Comparison of ENCODE assay signal across 17 cellular contexts in the genomic region with DNA sequence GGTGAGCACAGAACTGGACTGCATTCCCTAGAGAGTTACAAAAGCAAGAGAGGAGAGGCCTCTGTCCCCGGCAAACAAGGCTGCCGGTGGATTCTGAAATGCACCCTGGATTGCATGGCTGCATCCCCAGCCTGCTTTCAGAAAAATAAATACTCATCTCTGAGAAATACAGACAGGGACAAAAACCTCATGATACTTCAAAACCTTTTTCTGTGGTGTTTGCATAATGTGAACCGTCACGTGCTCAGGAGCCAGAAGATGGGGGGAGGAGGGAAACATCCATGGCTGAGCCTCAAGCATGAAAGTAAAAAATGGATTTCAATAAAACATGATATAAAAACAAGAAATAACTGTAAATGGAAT.
"Had no signal": no experiment of that assay in that cellular context is flagged by ENCODE, and none has a peak within 500 bp of the region (broad histone marks: within the 10 kb centered on the region; RNA-seq: fewer than 3 reads in every experiment).

No MANE protein-coding gene starts in this region.

- H3K27me3 ChIP-seq: body of pancreas, tibial nerve, vagina had no signal

- ATAC-seq: activated CD4-positive, CD25-positive, alpha-beta regulatory T cell treated with anti-CD3 and anti-CD28 coated beads, Interleukin-2, amount 50 U/mL, for 24 hours; activated CD8-positive, alpha-beta T cell treated with anti-CD3 and anti-CD28 coated beads, Interleukin-2, amount 10 ng/mL, durations not matched to agents 7 days and 5 days; body of pancreas; foreskin keratinocyte; left colon; lower lobe of right lung had no signal

- H3K9me3 ChIP-seq: body of pancreas, lower lobe of right lung, tibial nerve, vagina had no signal

- H3K36me3 ChIP-seq: lower lobe of right lung, tibial nerve, vagina had no signal

- H3K27ac ChIP-seq: body of pancreas, foreskin keratinocyte, lower lobe of right lung, vagina had no signal

- DNase-seq: activated CD4-positive, alpha-beta T cell treated with anti-CD3 and anti-CD28 coated beads, Interleukin-2, amount 10 ng/mL, durations not matched to agents 7 days and 5 days; activated CD8-positive, alpha-beta T cell treated with anti-CD3 and anti-CD28 coated beads, Interleukin-2, amount 10 ng/mL, durations not matched to agents 7 days and 5 days; activated naive CD4-positive, alpha-beta T cell treated with Interleukin-2 at 50 U/mL for 16 hours; activated naive CD8-positive, alpha-beta T cell treated with anti-CD3 and anti-CD28 coated beads, Interleukin-2, amount 10 ng/mL, durations not matched to agents 7 days and 5 days; activated T-cell treated with anti-CD3 and anti-CD28 coated beads, Interleukin-2, amount 50 U/mL, for 24 hours; body of pancreas; foreskin keratinocyte; left colon; lower lobe of right lung; nephron progenitor cell; occipital lobe; retina; stimulated activated CD4-positive, alpha-beta T cell treated with anti-CD3 and anti-CD28 coated beads, Interleukin-2, amount 100 ng/mL, for 24 hours; stimulated activated naive CD4-positive, alpha-beta T cell treated with Interleukin-2 at 50 U/mL for 16 hours had no signal

- H3K4me1 ChIP-seq: body of pancreas, foreskin keratinocyte, lower lobe of right lung, vagina had no signal

- H3K4me3 ChIP-seq: body of pancreas, lower lobe of right lung, tibial nerve, vagina had no signal
